In the genomic region with DNA sequence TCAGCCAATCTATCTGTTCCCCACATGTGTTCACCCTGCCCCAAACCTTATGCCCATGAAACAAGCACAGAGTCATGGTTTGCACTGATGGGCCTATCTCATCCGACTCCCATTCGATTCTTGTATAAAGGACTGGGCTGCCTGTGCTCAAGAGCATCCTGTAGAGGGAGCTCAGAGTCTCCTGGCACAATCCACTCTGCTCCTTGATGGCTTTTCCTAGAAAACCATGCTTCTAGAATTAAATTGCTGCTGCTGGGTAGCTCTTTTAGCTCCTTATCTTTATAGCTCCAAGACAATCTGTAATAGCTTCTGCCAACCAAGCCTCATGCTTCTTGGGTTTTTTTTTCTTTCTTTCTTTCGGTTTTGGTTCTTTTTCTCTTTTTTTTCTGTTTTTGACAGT, we compare ENCODE assay signal across 9 cellular contexts. TPM values are rescaled to one million over a fixed set of nuclear protein-coding genes. Genes with fewer than 3 reads are reported as not detected.
DNase-seq lines count a peak whose midpoint lies in the region; ATAC-seq, FAIRE-seq and TF ChIP-seq lines count a peak whose summit lies in the region.
"Had no signal": no experiment of that assay in that cellular context is flagged by ENCODE, and none has a peak within 500 bp of the region (broad histone marks: within the 10 kb centered on the region; RNA-seq: fewer than 3 reads in every experiment).

No MANE protein-coding gene starts in this region.

- H3K9me3 Mint-ChIP-seq in astrocyte (ENCODE audit: unreplicated experiment), result peaks cover 10% of the 10 kb centered on the region
- H3K9me3 Mint-ChIP-seq: stimulated activated memory B cell treated with anti-CD40 and anti-IgM and Interleukin-4, amounts not matched to agents 10 μg/mL and 1 μg/mL and 100 μg/mL, for 72 hours had no signal

- H3K27ac ChIP-seq in astrocyte (ENCODE audit: low read depth, low read length) (no peak overlapping the region), vagina (no peak overlapping the region)

- H3K4me1 ChIP-seq in astrocyte (ENCODE audit: insufficient read depth, low read length), result peaks cover 14% of the 10 kb centered on the region
- H3K4me1 ChIP-seq in vagina, result no peaks in the 10 kb centered on the region

- no peak overlapping the region for H3K4me2 ChIP-seq in astrocyte (ENCODE audit: low read length)

- TF ChIP-seq CTCF in LNCaP clone FGC (IDR thresholded peaks at IDR 0.05; ENCODE audit: control insufficient read depth, extremely low read depth, insufficient read depth) (peak; percentile 47), astrocyte (IDR thresholded peaks at IDR 0.05; ENCODE audit: insufficient read depth, low read depth, low read length) (peak; percentile 24), vagina (IDR thresholded peaks at IDR 0.05) (no peak)

- H3K36me3 ChIP-seq in astrocyte (ENCODE audit: insufficient read depth, low read length), result peaks cover 5% of the 10 kb centered on the region
- peaks cover 0 to 35% of the 10 kb centered on the region in 2 donors for H3K36me3 ChIP-seq in vagina

- intact Hi-C loops in vagina (cut with DNase I), result no loop called here

- H3K9me3 ChIP-seq in astrocyte (ENCODE audit: insufficient read depth, low read depth, low read length) (peaks cover 15% of the 10 kb centered on the region), vagina (no peaks in the 10 kb centered on the region)

- H3K27ac Mint-ChIP-seq in astrocyte (ENCODE audit: unreplicated experiment), result no peak overlapping the region
- H3K27ac Mint-ChIP-seq: stimulated activated memory B cell treated with anti-CD40 and anti-IgM and Interleukin-4, amounts not matched to agents 10 μg/mL and 1 μg/mL and 100 μg/mL, for 72 hours had no signal

- H3K36me3 Mint-ChIP-seq in astrocyte (ENCODE audit: low read depth, unreplicated experiment), result peaks cover 24% of the 10 kb centered on the region

- H3K4me1 Mint-ChIP-seq in astrocyte (ENCODE audit: low read depth, unreplicated experiment), result peaks cover 18% of the 10 kb centered on the region

- FAIRE-seq in astrocyte (lab: Jason Lieb, UNC), result no peak

- H2AFZ ChIP-seq in astrocyte (ENCODE audit: low read depth, low read length), result no peak overlapping the region

- no peak for TF ChIP-seq POLR2A in vagina (IDR thresholded peaks at IDR 0.05)

- DNase-seq in Daoy (ENCODE audit: low read depth), result peak; percentile 18
- DNase-seq in LNCaP clone FGC (ENCODE audit: low read depth), result no peak
- no peak for DNase-seq in astrocyte (ENCODE audit: low read depth)
- DNase-seq in lung microvascular endothelial cell (ENCODE audit: low read depth in 2 of 2), result peak; percentile 33 to 41
- no peak for DNase-seq in putamen (ENCODE audit: low spot score)
- DNase-seq in vagina (ENCODE audit: extremely low spot score in 2 of 2), result no peak

- H3K27me3 ChIP-seq in astrocyte (ENCODE audit: insufficient read depth, low read length) (no peaks in the 10 kb centered on the region), vagina (no peaks in the 10 kb centered on the region)

- ATAC-seq in HG02678 (IDR thresholded peaks at IDR 0.05; ENCODE audit: unreplicated experiment), result no peak
- ATAC-seq in GM21381 (IDR thresholded peaks at IDR 0.05; ENCODE audit: unreplicated experiment), result no peak
- ATAC-seq: stimulated activated memory B cell treated with anti-CD40 and anti-IgM and Interleukin-4, amounts not matched to agents 10 μg/mL and 1 μg/mL and 100 μg/mL, for 72 hours had no signal

- no peaks in the 10 kb centered on the region for H3K79me2 ChIP-seq in astrocyte (ENCODE audit: insufficient read depth, low read length)

- H3K27me3 Mint-ChIP-seq in astrocyte (ENCODE audit: low read depth, unreplicated experiment), result no peaks in the 10 kb centered on the region
- H3K27me3 Mint-ChIP-seq: stimulated activated memory B cell treated with anti-CD40 and anti-IgM and Interleukin-4, amounts not matched to agents 10 μg/mL and 1 μg/mL and 100 μg/mL, for 72 hours had no signal

- H3K4me3 Mint-ChIP-seq in astrocyte (ENCODE audit: unreplicated experiment), result no peak overlapping the region
- H3K4me3 Mint-ChIP-seq: stimulated activated memory B cell treated with anti-CD40 and anti-IgM and Interleukin-4, amounts not matched to agents 10 μg/mL and 1 μg/mL and 100 μg/mL, for 72 hours had no signal

- H4K20me1 ChIP-seq in astrocyte (ENCODE audit: insufficient read depth, low read length), result no peaks in the 10 kb centered on the region

- no peak overlapping the region for H3K4me3 ChIP-seq in LNCaP clone FGC (ENCODE audit: low read depth, low read length)
- no peak overlapping the region for H3K4me3 ChIP-seq in astrocyte (ENCODE audit: insufficient read depth, low read depth, low read length)
- no peak overlapping the region for H3K4me3 ChIP-seq in vagina

- H3K9ac ChIP-seq in astrocyte (ENCODE audit: low read length), result no peak overlapping the region

RNA-seq across cellular contexts. Expression of gene ZNF19, which starts 9.7 kb away (rescaled TPM):
- total RNA-seq in Daoy (2014; rRNA removed; shearing (Covaris generic)), result 1.6 and 2.1 TPM in 2 replicates
- total RNA-seq in astrocyte (2.8 and 2.9 TPM in 2 replicates), lung microvascular endothelial cell (1.2 and 1.5 TPM in 2 replicates), vagina (2.2 TPM)

RNA-seq across cellular contexts. Expression of gene ZNF23, which starts 17.4 kb away (rescaled TPM):
- 9.6 and 11.5 TPM in 2 replicates for total RNA-seq in Daoy (2014; rRNA removed; shearing (Covaris generic))
- total RNA-seq in astrocyte, result 10.9 and 12.4 TPM in 2 replicates
- total RNA-seq in lung microvascular endothelial cell, result 2.8 and 3.8 TPM in 2 replicates
- 7.1 TPM for total RNA-seq in vagina

RNA-seq across cellular contexts. Expression of gene TLE7, which starts 37.6 kb away (rescaled TPM):
- not detected in 2 replicates for total RNA-seq in Daoy (2014; rRNA removed; shearing (Covaris generic))
- total RNA-seq in astrocyte, result not detected in 2 replicates
- not detected in 2 replicates for total RNA-seq in lung microvascular endothelial cell
- not detected for total RNA-seq in vagina

RNA-seq across cellular contexts. Expression of gene CHST4, which starts 46.8 kb away (rescaled TPM):
- total RNA-seq in Daoy (2014; rRNA removed; shearing (Covaris generic)), result 0.06 and 0.30 TPM in 2 replicates
- total RNA-seq in astrocyte (0.09 TPM in 1 of 2 replicates, not detected in the other), lung microvascular endothelial cell (not detected in 2 replicates), vagina (not detected)

Comparison
In these comparisons a context has a peak if more than half of its experiments do, and no peak if none do; other contexts are left out.
1. DNase-seq: peak in Daoy (single experiment) and lung microvascular endothelial cell (2 of 2); none in LNCaP clone FGC (single experiment), astrocyte (single experiment), putamen (single experiment) and vagina (0 of 2).
2. CTCF ChIP-seq: peak in LNCaP clone FGC (single experiment) and astrocyte (single experiment); none in vagina (0 of 3).